In the genomic region with DNA sequence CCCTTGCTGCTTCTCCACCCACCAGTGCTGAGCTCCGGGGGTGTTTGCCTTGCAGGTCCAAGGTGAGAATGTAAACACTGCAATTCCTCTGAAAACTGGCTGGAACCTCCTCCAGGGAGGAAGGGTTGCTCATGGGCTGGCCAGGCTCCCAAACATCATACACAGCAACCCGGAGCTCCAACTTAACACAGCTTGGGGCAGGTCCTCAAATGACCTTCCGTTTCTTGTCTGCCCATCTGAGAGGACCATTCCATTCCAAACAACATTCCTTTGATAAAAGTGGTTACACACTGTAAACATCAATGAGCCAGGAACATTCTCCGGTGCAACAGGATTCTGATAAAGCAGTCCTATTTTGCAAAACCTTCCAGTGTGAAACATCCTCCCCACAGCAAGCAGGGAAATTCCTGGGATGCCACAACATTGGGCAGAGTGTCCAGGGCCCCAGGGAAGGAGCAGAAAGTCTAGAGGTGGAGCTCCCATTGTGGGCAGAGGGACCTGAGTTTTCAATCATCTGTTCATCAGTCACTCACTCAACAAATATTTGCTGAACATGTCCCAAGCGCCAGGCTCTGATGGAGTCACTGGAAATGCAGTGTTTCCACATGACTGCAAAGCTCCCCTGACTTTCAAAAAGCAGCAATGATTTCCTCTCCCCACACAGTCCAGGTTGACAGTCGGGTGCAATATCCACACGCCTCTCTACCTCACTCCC, we compare ENCODE assay signal across 10 cellular contexts. TPM values are rescaled to one million over a fixed set of nuclear protein-coding genes. Genes with fewer than 3 reads are reported as not detected.
A peak's percentile ranks its signal among the peaks of the same experiment; 100 is the strongest.
DNase-seq lines count a peak whose midpoint lies in the region; ATAC-seq and TF ChIP-seq lines count a peak whose summit lies in the region.
"Had no signal": no experiment of that assay in that cellular context is flagged by ENCODE, and none has a peak within 500 bp of the region (broad histone marks: within the 10 kb centered on the region; RNA-seq: fewer than 3 reads in every experiment).

No MANE protein-coding gene starts in this region.

- ATAC-seq in foreskin keratinocyte, result peak; percentile 68
- ATAC-seq: mucosa of descending colon had no signal

- TF ChIP-seq CTCF in foreskin keratinocyte (conservative IDR thresholded peaks at IDR 0.05), result no peak

- H3K4me1 ChIP-seq in foreskin keratinocyte, result peaks cover 14% of the 10 kb centered on the region
- peaks cover 38% of the 10 kb centered on the region for H3K4me1 ChIP-seq in rectal smooth muscle tissue (ENCODE audit: control insufficient read depth, insufficient read depth, low read length)

- DNase-seq in ELF-1 (ENCODE audit: low read depth, low spot score), result peak; percentile 85
- peak; percentile 72 for DNase-seq in T1000 (lab: John Stamatoyannopoulos, UW)
- peak; percentile 84 to 89 for DNase-seq in foreskin keratinocyte
- no peak for DNase-seq in activated T-cell treated with anti-CD3 and anti-CD28 coated beads for 4 hours
- no peak for DNase-seq in activated CD4-positive, alpha-beta T cell treated with anti-CD3 and anti-CD28 coated beads, Interleukin-2, amount 50 U/mL, for 1 hour
- no peak for DNase-seq in SHP77 treated with DMSO at 0.1 percent for 48 hours (lab: John Stamatoyannopoulos, UW)
- no peak for DNase-seq in SKM-1 treated with dmso at 0.1 percent for 144 hours (lab: John Stamatoyannopoulos, UW; ENCODE audit: unreplicated experiment)
- DNase-seq: mucosa of descending colon, NCI-H1417 had no signal

- H3K27ac ChIP-seq in foreskin keratinocyte (no peak overlapping the region), rectal smooth muscle tissue (ENCODE audit: low read depth, low read length) (peak overlapping the region; percentile 44)

- no peaks in the 10 kb centered on the region for H3K36me3 ChIP-seq in rectal smooth muscle tissue (ENCODE audit: control insufficient read depth, insufficient read depth, low read length)

- H3K27me3 ChIP-seq in foreskin keratinocyte, result no peaks in the 10 kb centered on the region
- no peaks in the 10 kb centered on the region for H3K27me3 ChIP-seq in rectal smooth muscle tissue (ENCODE audit: control insufficient read depth, insufficient read depth, low read length)

- H3K4me3 ChIP-seq in rectal smooth muscle tissue (ENCODE audit: low read length), result no peak overlapping the region
- H3K4me3 ChIP-seq: mucosa of descending colon had no signal

- no peak overlapping the region for H3K9ac ChIP-seq in rectal smooth muscle tissue (ENCODE audit: low read length)

RNA-seq across cellular contexts. Expression of gene HEG1, which starts 7.3 kb away (rescaled TPM):
- 15.7 and 19.6 TPM in 2 replicates for total RNA-seq in foreskin keratinocyte
- polyA plus RNA-seq in foreskin keratinocyte, result 2.2 and 3.3 TPM in 2 replicates

Comparison
In these comparisons a context has a peak if more than half of its experiments do, and no peak if none do; other contexts are left out.
1. DNase-seq: peak in ELF-1 (single experiment), T1000 (single experiment) and foreskin keratinocyte (2 of 2); none in activated T-cell treated with anti-CD3 and anti-CD28 coated beads for 4 hours (single experiment), activated CD4-positive, alpha-beta T cell treated with anti-CD3 and anti-CD28 coated beads, Interleukin-2, amount 50 U/mL, for 1 hour (single experiment), SHP77 treated with DMSO at 0.1 percent for 48 hours (single experiment) and SKM-1 treated with dmso at 0.1 percent for 144 hours (single experiment).